18 cellular contexts compared by ENCODE assay signal in the genomic region with DNA sequence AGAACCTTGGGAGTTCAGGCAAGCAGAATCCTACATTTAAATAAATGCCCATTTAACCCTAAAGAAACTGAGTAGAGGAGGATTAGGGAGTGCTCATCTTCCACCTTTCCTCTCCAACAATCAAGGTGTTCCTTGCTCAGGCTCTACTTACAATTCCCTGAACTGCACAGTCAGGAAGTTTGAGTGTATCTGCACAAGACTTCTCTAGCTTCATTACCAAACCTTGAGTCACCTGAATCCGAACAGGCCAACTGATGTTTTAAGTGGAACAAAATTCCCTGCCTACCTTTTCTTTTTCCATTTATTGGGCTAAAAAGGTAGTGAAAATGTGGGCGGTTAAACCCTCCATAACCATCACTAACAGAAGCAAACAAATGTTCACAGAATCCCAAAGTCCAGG.
A peak's percentile ranks its signal among the peaks of the same experiment; 100 is the strongest.
DNase-seq lines count a peak whose midpoint lies in the region; ATAC-seq and TF ChIP-seq lines count a peak whose summit lies in the region.
"Had no signal": no experiment of that assay in that cellular context is flagged by ENCODE, and none has a peak within 500 bp of the region (broad histone marks: within the 10 kb centered on the region; RNA-seq: fewer than 3 reads in every experiment).

No MANE protein-coding gene starts in this region.

- no peak for TF ChIP-seq CTCF in foreskin keratinocyte (conservative IDR thresholded peaks at IDR 0.05)
- TF ChIP-seq CTCF in GM13976 (IDR thresholded peaks at IDR 0.05; ENCODE audit: borderline replicate concordance, control extremely low read depth, extremely low read depth, insufficient read depth, missing control alignments) = no peak

- peaks cover 43% of the 10 kb centered on the region for H3K4me1 ChIP-seq in foreskin keratinocyte

- no peak overlapping the region for H3K27ac ChIP-seq in foreskin keratinocyte
- H3K27ac ChIP-seq: cardiac muscle cell, GM23248 had no signal

- in situ Hi-C loops in GM13976 (cut with MboI; ENCODE audit: low sequenced_read_pairs, unreplicated experiment) = no loop called here

- CTCF ChIA-PET in activated naive CD4-positive, alpha-beta T cell treated with anti-CD3 and anti-CD28 coated beads for 36 hours (lab: Charles Lee) = no interaction called here

- H3K27me3 Mint-ChIP-seq in activated naive CD4-positive, alpha-beta T cell treated with anti-CD3 and anti-CD28 coated beads for 36 hours (ENCODE audit: low read depth) = no peaks in the 10 kb centered on the region
- H3K27me3 Mint-ChIP-seq in T-helper 17 cell = no peaks in the 10 kb centered on the region
- no peaks in the 10 kb centered on the region for H3K27me3 Mint-ChIP-seq in stimulated activated naive B cell treated with anti-CD40 and anti-IgM and Interleukin-4, amounts not matched to agents 10 μg/mL and 1 μg/mL and 100 μg/mL, for 72 hours

- no peaks in the 10 kb centered on the region for H3K27me3 ChIP-seq in foreskin keratinocyte
- H3K27me3 ChIP-seq: cardiac muscle cell, vagina had no signal

- no peaks in the 10 kb centered on the region for H3K9me3 ChIP-seq in T-helper 17 cell (ENCODE audit: control insufficient read depth, low read length, poor library complexity, severe bottlenecking)
- H3K9me3 ChIP-seq: vagina had no signal

- ATAC-seq in T-helper 17 cell (no peak), foreskin keratinocyte (peak; percentile 38), GM21737 (IDR thresholded peaks at IDR 0.05; ENCODE audit: unreplicated experiment) (no peak)
- ATAC-seq in stimulated activated naive B cell treated with anti-CD40 and anti-IgM and Interleukin-4, amounts not matched to agents 10 μg/mL and 1 μg/mL and 100 μg/mL, for 72 hours (replicated peaks) = no peak
- ATAC-seq: GM12878 had no signal

- no peak overlapping the region for H3K4me3 Mint-ChIP-seq in activated naive CD4-positive, alpha-beta T cell treated with anti-CD3 and anti-CD28 coated beads for 36 hours
- peak overlapping the region; percentile 39 for H3K4me3 Mint-ChIP-seq in T-helper 17 cell
- H3K4me3 Mint-ChIP-seq in stimulated activated naive B cell treated with anti-CD40 and anti-IgM and Interleukin-4, amounts not matched to agents 10 μg/mL and 1 μg/mL and 100 μg/mL, for 72 hours = peak overlapping the region in 1 of 2 donors; percentile 22
- H3K4me3 Mint-ChIP-seq: T-helper 1 cell treated with Interleukin-12 subunit alpha and Interleukin-12 subunit beta and Interleukin-4 antibody, amounts not matched to agents 30 μg/mL and 1 μg/mL, for 36 hours had no signal

- H3K27ac Mint-ChIP-seq in activated naive CD4-positive, alpha-beta T cell treated with anti-CD3 and anti-CD28 coated beads for 36 hours = peak overlapping the region; percentile 4
- peak overlapping the region; percentile 83 for H3K27ac Mint-ChIP-seq in T-helper 17 cell
- H3K27ac Mint-ChIP-seq in stimulated activated naive B cell treated with anti-CD40 and anti-IgM and Interleukin-4, amounts not matched to agents 10 μg/mL and 1 μg/mL and 100 μg/mL, for 72 hours = peak overlapping the region; percentile 84
- H3K27ac Mint-ChIP-seq: T-helper 1 cell treated with Interleukin-12 subunit alpha and Interleukin-12 subunit beta and Interleukin-4 antibody, amounts not matched to agents 30 μg/mL and 1 μg/mL, for 36 hours had no signal

- H3K9me3 Mint-ChIP-seq in activated naive CD4-positive, alpha-beta T cell treated with anti-CD3 and anti-CD28 coated beads for 36 hours = peaks cover 7% of the 10 kb centered on the region
- peaks cover 7 to 11% of the 10 kb centered on the region in 2 donors for H3K9me3 Mint-ChIP-seq in stimulated activated naive B cell treated with anti-CD40 and anti-IgM and Interleukin-4, amounts not matched to agents 10 μg/mL and 1 μg/mL and 100 μg/mL, for 72 hours

- peaks cover 8% of the 10 kb centered on the region for H3K36me3 Mint-ChIP-seq in activated naive CD4-positive, alpha-beta T cell treated with anti-CD3 and anti-CD28 coated beads for 36 hours (ENCODE audit: low read depth)
- H3K36me3 Mint-ChIP-seq in T-helper 17 cell (ENCODE audit: low read depth) = no peaks in the 10 kb centered on the region
- H3K36me3 Mint-ChIP-seq in stimulated activated naive B cell treated with anti-CD40 and anti-IgM and Interleukin-4, amounts not matched to agents 10 μg/mL and 1 μg/mL and 100 μg/mL, for 72 hours = peaks cover 12 to 26% of the 10 kb centered on the region in 2 donors

- intact Hi-C loops in activated naive CD4-positive, alpha-beta T cell treated with anti-CD3 and anti-CD28 coated beads for 36 hours (cut with micrococcal nuclease) = no loop called here

- peaks cover 93% of the 10 kb centered on the region for H3K4me1 Mint-ChIP-seq in activated naive CD4-positive, alpha-beta T cell treated with anti-CD3 and anti-CD28 coated beads for 36 hours (ENCODE audit: low read depth)
- H3K4me1 Mint-ChIP-seq in T-helper 17 cell = peaks cover 70% of the 10 kb centered on the region
- H3K4me1 Mint-ChIP-seq in stimulated activated naive B cell treated with anti-CD40 and anti-IgM and Interleukin-4, amounts not matched to agents 10 μg/mL and 1 μg/mL and 100 μg/mL, for 72 hours = peaks cover 65 to 96% of the 10 kb centered on the region in 2 donors

- DNase-seq in activated naive CD4-positive, alpha-beta T cell treated with anti-CD3 and anti-CD28 coated beads for 36 hours = no peak
- DNase-seq in activated naive CD4-positive, alpha-beta T cell (lab: John Stamatoyannopoulos, UW) = no peak
- no peak for DNase-seq in T-helper 17 cell
- peak; percentile 31 to 64 for DNase-seq in foreskin keratinocyte
- DNase-seq in stimulated activated naive B cell treated with anti-CD40 and anti-IgM and Interleukin-4, amounts not matched to agents 10 μg/mL and 1 μg/mL and 100 μg/mL, for 72 hours = no peak
- no peak for DNase-seq in stimulated activated CD4-positive, alpha-beta T cell treated with anti-CD3 and anti-CD28 coated beads, Interleukin-2, amount 100 ng/mL, for 24 hours
- no peak for DNase-seq in GM13976 (ENCODE audit: low spot score)
- DNase-seq: activated CD4-positive, alpha-beta T cell treated with anti-CD3 and anti-CD28 coated beads for 1 hour; activated CD8-positive, alpha-beta memory T cell treated with anti-CD3 and anti-CD28 coated beads, Interleukin-2, amount 50 U/mL, for 48 hours; effector CD4-positive, alpha-beta T cell; GM23248; NCI-H1436; stimulated activated naive CD4-positive, alpha-beta T cell treated with Interleukin-2 at 50 U/mL for 16 hours had no signal

Comparison
In these comparisons a context has a peak if more than half of its experiments do, and no peak if none do; other contexts are left out.
1. DNase-seq: peak in foreskin keratinocyte (2 of 2); none in activated naive CD4-positive, alpha-beta T cell treated with anti-CD3 and anti-CD28 coated beads for 36 hours (single experiment), activated naive CD4-positive, alpha-beta T cell (0 of 4), T-helper 17 cell (0 of 3), stimulated activated naive B cell treated with anti-CD40 and anti-IgM and Interleukin-4, amounts not matched to agents 10 μg/mL and 1 μg/mL and 100 μg/mL, for 72 hours (single experiment), stimulated activated CD4-positive, alpha-beta T cell treated with anti-CD3 and anti-CD28 coated beads, Interleukin-2, amount 100 ng/mL, for 24 hours (0 of 2) and GM13976 (single experiment).
2. H3K27ac Mint-ChIP-seq: peak in every context shown above with its lines; median percentile 84 in stimulated activated naive B cell treated with anti-CD40 and anti-IgM and Interleukin-4, amounts not matched to agents 10 μg/mL and 1 μg/mL and 100 μg/mL, for 72 hours; 83 in T-helper 17 cell; 4 in activated naive CD4-positive, alpha-beta T cell treated with anti-CD3 and anti-CD28 coated beads for 36 hours.